In genomic region chr20:62447143-62447869, GRCh38 we compare ENCODE assay signal across 1 cellular context.
TF ChIP-seq lines count a peak whose summit lies in the region.

No MANE protein-coding gene starts in this region.

TF ChIP-seq in HepG2, 621 proteins besides CTCF, POLR2A, EP300 and RAD21:
- no peak for TF ChIP-seq ATAD3A (CRISPR knock-in tag; IDR thresholded peaks at IDR 0.05)
- TF ChIP-seq ZMYM3 (CRISPR knock-in tag; IDR thresholded peaks at IDR 0.05): 0 out of 2 replicates have a peak, but pooled peaks have one; percentile 33
- no peak for TF ChIP-seq ZNF224 (CRISPR knock-in tag; IDR thresholded peaks at IDR 0.05)
- no peak for TF ChIP-seq SRF (IDR thresholded peaks at IDR 0.05; ENCODE audit: low read depth, low read length)
- TF ChIP-seq ZNF629 (CRISPR knock-in tag; conservative IDR thresholded peaks at IDR 0.05): peak; percentile 79
- no peak for TF ChIP-seq HDAC2 (CRISPR knock-in tag; IDR thresholded peaks at IDR 0.05)
